29 cellular contexts compared by ENCODE assay signal in genomic region chr6:28956331-28956730, GRCh38. TPM values are rescaled to one million over a fixed set of nuclear protein-coding genes. Genes with fewer than 3 reads are reported as not detected.
"Had no signal": no experiment of that assay in that cellular context is flagged by ENCODE, and none has a peak within 500 bp of the region (broad histone marks: within the 10 kb centered on the region; RNA-seq: fewer than 3 reads in every experiment).

No MANE protein-coding gene starts in this region.

- ATAC-seq: activated CD4-positive, alpha-beta T cell treated with anti-CD3 and anti-CD28 coated beads for 36 hours; activated CD8-positive, alpha-beta T cell treated with anti-CD3 and anti-CD28 coated beads, Interleukin-2, amount 10 ng/mL, durations not matched to agents 7 days and 5 days had no signal

- H3K4me1 ChIP-seq: SJCRH30 had no signal

- DNase-seq: activated CD4-positive, alpha-beta T cell treated with anti-CD3 and anti-CD28 coated beads for 36 hours; activated CD4-positive, alpha-beta T cell treated with anti-CD3 and anti-CD28 coated beads, Interleukin-2, amount 10 ng/mL, durations not matched to agents 7 days and 5 days; activated CD4-positive, alpha-beta T cell treated with anti-CD3 and anti-CD28 coated beads, Interleukin-2, amount 50 U/mL, for 48 hours; activated CD8-positive, alpha-beta T cell treated with anti-CD3 and anti-CD28 coated beads, Interleukin-2, amount 10 ng/mL, durations not matched to agents 7 days and 5 days; activated effector memory CD4-positive, alpha-beta T cell treated with Interleukin-2 at 50 U/mL for 16 hours; activated naive CD4-positive, alpha-beta T cell treated with anti-CD3 and anti-CD28 coated beads, Interleukin-2, amount 50 U/mL, for 16 hours; activated naive CD8-positive, alpha-beta T cell treated with anti-CD3 and anti-CD28 coated beads for 36 hours; activated T-cell treated with anti-CD3 and anti-CD28 coated beads, Interleukin-2, amount 50 U/mL, for 24 hours; amniotic stem cell; aorta; brain microvascular endothelial cell; central memory CD4-positive, alpha-beta T cell; MM.1S; MV-4-11; NCI-H1092; NCI-H1436 treated with DMSO at 0.1 percent for 48 hours; NCI-H1694 treated with DMSO at 0.1 percent for 48 hours; NCI-H2029; NCI-H345; NCI-H524 treated with DMSO at 0.1 percent for 48 hours; NCI-H748 treated with DMSO at 0.1 percent for 48 hours; OCI-M1; SHP77; SJCRH30 had no signal

- H3K27ac ChIP-seq: brain microvascular endothelial cell, KMS-11, SJCRH30, SK-N-MC had no signal

- H3K9me3 ChIP-seq: SJCRH30 had no signal

- H3K9me3 Mint-ChIP-seq: activated naive CD8-positive, alpha-beta T cell treated with anti-CD3 and anti-CD28 coated beads for 36 hours; activated T-cell treated with anti-CD3 and anti-CD28 coated beads, Interleukin-2, amount 50 U/mL, for 24 hours; T-helper 2 cell treated with Interferon-gamma antibody and Interleukin-4, amounts not matched to agents 5 μg/mL and 100 μg/mL, for 36 hours had no signal

- H3K9ac ChIP-seq: KMS-11 had no signal

- H3K36me3 ChIP-seq: brain microvascular endothelial cell, SJCRH30 had no signal

- H3K27me3 ChIP-seq: SJCRH30 had no signal

- H3K36me3 Mint-ChIP-seq: activated naive CD8-positive, alpha-beta T cell treated with anti-CD3 and anti-CD28 coated beads for 36 hours had no signal

- H3K27ac Mint-ChIP-seq: activated CD4-positive, alpha-beta T cell treated with anti-CD3 and anti-CD28 coated beads for 36 hours; activated CD4-positive, alpha-beta T cell treated with anti-CD3 and anti-CD28 coated beads, Interleukin-2, amount 10 ng/mL, durations not matched to agents 7 days and 5 days; activated CD8-positive, alpha-beta T cell treated with anti-CD3 and anti-CD28 coated beads, Interleukin-2, amount 10 ng/mL, durations not matched to agents 7 days and 5 days; activated naive CD8-positive, alpha-beta T cell treated with anti-CD3 and anti-CD28 coated beads for 36 hours; activated T-cell treated with anti-CD3 and anti-CD28 coated beads, Interleukin-2, amount 50 U/mL, for 24 hours; T-helper 1 cell treated with Interleukin-12 subunit alpha and Interleukin-12 subunit beta and Interleukin-4 antibody, amounts not matched to agents 30 μg/mL and 1 μg/mL, for 36 hours; T-helper 2 cell treated with Interferon-gamma antibody and Interleukin-4, amounts not matched to agents 5 μg/mL and 100 μg/mL, for 36 hours had no signal

- H3K4me3 Mint-ChIP-seq: activated CD4-positive, alpha-beta T cell treated with anti-CD3 and anti-CD28 coated beads for 36 hours; activated CD4-positive, alpha-beta T cell treated with anti-CD3 and anti-CD28 coated beads, Interleukin-2, amount 10 ng/mL, durations not matched to agents 7 days and 5 days; activated CD8-positive, alpha-beta T cell treated with anti-CD3 and anti-CD28 coated beads, Interleukin-2, amount 10 ng/mL, durations not matched to agents 7 days and 5 days; activated naive CD8-positive, alpha-beta T cell treated with anti-CD3 and anti-CD28 coated beads for 36 hours; activated T-cell treated with anti-CD3 and anti-CD28 coated beads, Interleukin-2, amount 50 U/mL, for 24 hours; T-helper 1 cell treated with Interleukin-12 subunit alpha and Interleukin-12 subunit beta and Interleukin-4 antibody, amounts not matched to agents 30 μg/mL and 1 μg/mL, for 36 hours; T-helper 2 cell treated with Interferon-gamma antibody and Interleukin-4, amounts not matched to agents 5 μg/mL and 100 μg/mL, for 36 hours had no signal

- H3K4me2 ChIP-seq: KMS-11 had no signal

- H3K4me3 ChIP-seq: SJCRH30, SK-N-MC had no signal

- FAIRE-seq: TTC549 had no signal

RNA-seq across cellular contexts. Expression of gene ZNF311, which starts 48.8 kb away (rescaled TPM):
- total RNA-seq: SJCRH30 had no signal
